Comparison of ENCODE assay signal across 26 cellular contexts in the genomic region with DNA sequence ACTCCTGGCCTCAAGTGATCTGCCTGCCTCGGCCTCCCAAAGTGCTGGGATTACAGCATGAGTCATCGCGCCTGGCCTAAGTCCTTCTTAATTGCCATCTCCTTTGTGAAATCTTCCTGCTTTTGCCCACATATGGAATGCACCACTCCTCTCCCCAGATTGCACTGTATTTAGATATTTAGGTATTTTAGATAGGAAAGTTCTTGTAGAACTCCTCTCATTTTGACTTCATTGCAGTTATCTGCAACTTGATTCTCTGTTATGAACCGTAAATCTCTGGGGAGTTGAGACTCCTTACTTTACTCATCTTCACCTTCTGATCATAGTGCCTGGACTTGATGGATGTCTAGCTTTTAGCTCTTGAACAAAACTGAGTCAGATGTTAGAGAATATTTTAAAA.
DNase-seq lines count a peak whose midpoint lies in the region; ATAC-seq and TF ChIP-seq lines count a peak whose summit lies in the region.
"Had no signal": no experiment of that assay in that cellular context is flagged by ENCODE, and none has a peak within 500 bp of the region (broad histone marks: within the 10 kb centered on the region; RNA-seq: fewer than 3 reads in every experiment).

No MANE protein-coding gene starts in this region.

- H3K27ac Mint-ChIP-seq in activated naive CD8-positive, alpha-beta T cell = peak overlapping the region; percentile 71
- no peak overlapping the region for H3K27ac Mint-ChIP-seq in activated naive CD8-positive, alpha-beta T cell treated with anti-CD3 and anti-CD28 coated beads, Interleukin-2, amount 50 U/mL, for 24 hours
- H3K27ac Mint-ChIP-seq in T-cell = peak overlapping the region; percentile 5 to 6
- peak overlapping the region; percentile 67 for H3K27ac Mint-ChIP-seq in stimulated activated naive B cell treated with anti-CD40 and anti-IgM and Interleukin-4, amounts not matched to agents 10 μg/mL and 1 μg/mL and 100 μg/mL, for 72 hours
- H3K27ac Mint-ChIP-seq in activated naive CD4-positive, alpha-beta T cell treated with anti-CD3 and anti-CD28 coated beads for 36 hours = no peak overlapping the region
- H3K27ac Mint-ChIP-seq: activated naive CD8-positive, alpha-beta T cell treated with anti-CD3 and anti-CD28 coated beads, Interleukin-2, amount 10 ng/mL, durations not matched to agents 7 days and 5 days had no signal

- no peak for DNase-seq in activated naive CD8-positive, alpha-beta T cell treated with anti-CD3 and anti-CD28 coated beads, Interleukin-2, amount 50 U/mL, for 24 hours
- no peak for DNase-seq in T-cell
- DNase-seq in fibroblast of mammary gland (ENCODE audit: low read depth) = peak; percentile 84
- DNase-seq in stimulated activated naive B cell treated with anti-CD40 and anti-IgM and Interleukin-4, amounts not matched to agents 10 μg/mL and 1 μg/mL and 100 μg/mL, for 72 hours = no peak
- no peak for DNase-seq in HuH-7.5 (ENCODE audit: low spot score)
- DNase-seq in activated naive CD4-positive, alpha-beta T cell treated with anti-CD3 and anti-CD28 coated beads for 36 hours = no peak
- DNase-seq: activated CD4-positive, CD25-positive, alpha-beta regulatory T cell treated with anti-CD3 and anti-CD28 coated beads, Interleukin-2, amount 50 U/mL, for 72 hours; activated CD8-positive, alpha-beta memory T cell treated with anti-CD3 and anti-CD28 coated beads for 24 hours; activated naive CD8-positive, alpha-beta T cell treated with anti-CD3 and anti-CD28 coated beads, Interleukin-2, amount 10 ng/mL, durations not matched to agents 7 days and 5 days; activated T-cell treated with anti-CD3 and anti-CD28 coated beads, Interleukin-2, amount 50 U/mL, for 48 hours; brain microvascular endothelial cell; C1 segment of cervical spinal cord; effector CD4-positive, alpha-beta T cell; H7; kidney; NCI-H1048; NCI-H187; NCI-H345; OCI-M1; stimulated activated CD4-positive, alpha-beta T cell treated with anti-CD3 and anti-CD28 coated beads, Interleukin-12 subunit alpha, Interleukin-12 subunit beta, amount 100 ng/mL, for 4 hours; T-helper 9 cell; trophoblast cell had no signal

- no peak for ATAC-seq in activated naive CD8-positive, alpha-beta T cell treated with anti-CD3 and anti-CD28 coated beads, Interleukin-2, amount 50 U/mL, for 24 hours
- ATAC-seq in T-cell (replicated peaks in 1 of 4) = no peak
- peak in 1 of 2 donors; percentile 16 for ATAC-seq in stimulated activated naive B cell treated with anti-CD40 and anti-IgM and Interleukin-4, amounts not matched to agents 10 μg/mL and 1 μg/mL and 100 μg/mL, for 72 hours (replicated peaks)
- no peak for ATAC-seq in HG02970 (IDR thresholded peaks at IDR 0.05; ENCODE audit: low FRiP score, unreplicated experiment)
- ATAC-seq: Right ventricle myocardium inferior had no signal

- POLR2A ChIA-PET in T-cell (lab: Charles Lee) = no interaction called here

- intact Hi-C loops in activated naive CD4-positive, alpha-beta T cell treated with anti-CD3 and anti-CD28 coated beads for 36 hours (cut with micrococcal nuclease) = no loop called here

- H3K36me3 Mint-ChIP-seq in activated naive CD8-positive, alpha-beta T cell = peaks cover 12% of the 10 kb centered on the region
- peaks cover 29% of the 10 kb centered on the region for H3K36me3 Mint-ChIP-seq in activated naive CD8-positive, alpha-beta T cell treated with anti-CD3 and anti-CD28 coated beads, Interleukin-2, amount 50 U/mL, for 24 hours (ENCODE audit: low read depth)
- peaks cover 46% of the 10 kb centered on the region for H3K36me3 Mint-ChIP-seq in T-cell
- peaks cover 32 to 42% of the 10 kb centered on the region in 2 donors for H3K36me3 Mint-ChIP-seq in stimulated activated naive B cell treated with anti-CD40 and anti-IgM and Interleukin-4, amounts not matched to agents 10 μg/mL and 1 μg/mL and 100 μg/mL, for 72 hours
- H3K36me3 Mint-ChIP-seq in activated naive CD4-positive, alpha-beta T cell treated with anti-CD3 and anti-CD28 coated beads for 36 hours (ENCODE audit: low read depth) = peaks cover 15% of the 10 kb centered on the region

- H3K4me3 ChIP-seq in fibroblast of mammary gland (ENCODE audit: control insufficient read depth, low read depth, low read length) = no peak overlapping the region
- H3K4me3 ChIP-seq: esophagus muscularis mucosa had no signal

- TF ChIP-seq CTCF in fibroblast of mammary gland (conservative IDR thresholded peaks at IDR 0.05; ENCODE audit: control insufficient read depth, insufficient read depth, low read depth, low read length) = no peak

- H3K9me3 Mint-ChIP-seq in activated naive CD8-positive, alpha-beta T cell (ENCODE audit: low read depth) = no peaks in the 10 kb centered on the region
- H3K9me3 Mint-ChIP-seq in activated naive CD8-positive, alpha-beta T cell treated with anti-CD3 and anti-CD28 coated beads, Interleukin-2, amount 50 U/mL, for 24 hours = no peaks in the 10 kb centered on the region
- H3K9me3 Mint-ChIP-seq in T-cell = no peaks in the 10 kb centered on the region
- H3K9me3 Mint-ChIP-seq in stimulated activated naive B cell treated with anti-CD40 and anti-IgM and Interleukin-4, amounts not matched to agents 10 μg/mL and 1 μg/mL and 100 μg/mL, for 72 hours = no peaks in the 10 kb centered on the region
- H3K9me3 Mint-ChIP-seq in activated naive CD4-positive, alpha-beta T cell treated with anti-CD3 and anti-CD28 coated beads for 36 hours = no peaks in the 10 kb centered on the region
- H3K9me3 Mint-ChIP-seq: activated naive CD8-positive, alpha-beta T cell treated with anti-CD3 and anti-CD28 coated beads, Interleukin-2, amount 10 ng/mL, durations not matched to agents 7 days and 5 days had no signal

- no peak overlapping the region for H3K4me3 Mint-ChIP-seq in activated naive CD8-positive, alpha-beta T cell
- no peak overlapping the region for H3K4me3 Mint-ChIP-seq in activated naive CD8-positive, alpha-beta T cell treated with anti-CD3 and anti-CD28 coated beads, Interleukin-2, amount 50 U/mL, for 24 hours
- H3K4me3 Mint-ChIP-seq in T-cell = no peak overlapping the region
- no peak overlapping the region for H3K4me3 Mint-ChIP-seq in stimulated activated naive B cell treated with anti-CD40 and anti-IgM and Interleukin-4, amounts not matched to agents 10 μg/mL and 1 μg/mL and 100 μg/mL, for 72 hours
- no peak overlapping the region for H3K4me3 Mint-ChIP-seq in activated naive CD4-positive, alpha-beta T cell treated with anti-CD3 and anti-CD28 coated beads for 36 hours
- H3K4me3 Mint-ChIP-seq: activated naive CD8-positive, alpha-beta T cell treated with anti-CD3 and anti-CD28 coated beads, Interleukin-2, amount 10 ng/mL, durations not matched to agents 7 days and 5 days had no signal

- H3K27me3 Mint-ChIP-seq in activated naive CD8-positive, alpha-beta T cell = no peaks in the 10 kb centered on the region
- H3K27me3 Mint-ChIP-seq in activated naive CD8-positive, alpha-beta T cell treated with anti-CD3 and anti-CD28 coated beads, Interleukin-2, amount 50 U/mL, for 24 hours = no peaks in the 10 kb centered on the region
- no peaks in the 10 kb centered on the region for H3K27me3 Mint-ChIP-seq in T-cell
- H3K27me3 Mint-ChIP-seq in stimulated activated naive B cell treated with anti-CD40 and anti-IgM and Interleukin-4, amounts not matched to agents 10 μg/mL and 1 μg/mL and 100 μg/mL, for 72 hours = no peaks in the 10 kb centered on the region
- no peaks in the 10 kb centered on the region for H3K27me3 Mint-ChIP-seq in activated naive CD4-positive, alpha-beta T cell treated with anti-CD3 and anti-CD28 coated beads for 36 hours (ENCODE audit: low read depth)
- H3K27me3 Mint-ChIP-seq: activated naive CD8-positive, alpha-beta T cell treated with anti-CD3 and anti-CD28 coated beads, Interleukin-2, amount 10 ng/mL, durations not matched to agents 7 days and 5 days had no signal

- CTCF ChIA-PET in T-cell (lab: Charles Lee) = no interaction called here
- CTCF ChIA-PET in activated naive CD4-positive, alpha-beta T cell treated with anti-CD3 and anti-CD28 coated beads for 36 hours (lab: Charles Lee) = no interaction called here

- H3K4me1 Mint-ChIP-seq in activated naive CD8-positive, alpha-beta T cell (ENCODE audit: low read depth) = peaks cover 53% of the 10 kb centered on the region
- H3K4me1 Mint-ChIP-seq in activated naive CD8-positive, alpha-beta T cell treated with anti-CD3 and anti-CD28 coated beads, Interleukin-2, amount 50 U/mL, for 24 hours = peaks cover 53% of the 10 kb centered on the region
- H3K4me1 Mint-ChIP-seq in T-cell = peaks cover 45 to 58% (median 57%) of the 10 kb centered on the region in 3 donors
- peaks cover 55 to 76% of the 10 kb centered on the region in 2 donors for H3K4me1 Mint-ChIP-seq in stimulated activated naive B cell treated with anti-CD40 and anti-IgM and Interleukin-4, amounts not matched to agents 10 μg/mL and 1 μg/mL and 100 μg/mL, for 72 hours
- H3K4me1 Mint-ChIP-seq in activated naive CD4-positive, alpha-beta T cell treated with anti-CD3 and anti-CD28 coated beads for 36 hours (ENCODE audit: low read depth) = peaks cover 30% of the 10 kb centered on the region

Comparison
In these comparisons a context has a peak if more than half of its experiments do, and no peak if none do; other contexts are left out.
1. H3K27ac Mint-ChIP-seq: peak in activated naive CD8-positive, alpha-beta T cell (single experiment), T-cell (2 of 2) and stimulated activated naive B cell treated with anti-CD40 and anti-IgM and Interleukin-4, amounts not matched to agents 10 μg/mL and 1 μg/mL and 100 μg/mL, for 72 hours (single experiment); none in activated naive CD8-positive, alpha-beta T cell treated with anti-CD3 and anti-CD28 coated beads, Interleukin-2, amount 50 U/mL, for 24 hours (single experiment) and activated naive CD4-positive, alpha-beta T cell treated with anti-CD3 and anti-CD28 coated beads for 36 hours (single experiment).